Comparison of ENCODE assay signal across 1 cellular context in genomic region chr1:61742620-61743431, GRCh38.
TF ChIP-seq lines count a peak whose summit lies in the region.

No MANE protein-coding gene starts in this region.

TF ChIP-seq in HepG2, 621 proteins besides CTCF, POLR2A, EP300 and RAD21 (continued from another document and continues in another):
- TF ChIP-seq, protein P1, sequence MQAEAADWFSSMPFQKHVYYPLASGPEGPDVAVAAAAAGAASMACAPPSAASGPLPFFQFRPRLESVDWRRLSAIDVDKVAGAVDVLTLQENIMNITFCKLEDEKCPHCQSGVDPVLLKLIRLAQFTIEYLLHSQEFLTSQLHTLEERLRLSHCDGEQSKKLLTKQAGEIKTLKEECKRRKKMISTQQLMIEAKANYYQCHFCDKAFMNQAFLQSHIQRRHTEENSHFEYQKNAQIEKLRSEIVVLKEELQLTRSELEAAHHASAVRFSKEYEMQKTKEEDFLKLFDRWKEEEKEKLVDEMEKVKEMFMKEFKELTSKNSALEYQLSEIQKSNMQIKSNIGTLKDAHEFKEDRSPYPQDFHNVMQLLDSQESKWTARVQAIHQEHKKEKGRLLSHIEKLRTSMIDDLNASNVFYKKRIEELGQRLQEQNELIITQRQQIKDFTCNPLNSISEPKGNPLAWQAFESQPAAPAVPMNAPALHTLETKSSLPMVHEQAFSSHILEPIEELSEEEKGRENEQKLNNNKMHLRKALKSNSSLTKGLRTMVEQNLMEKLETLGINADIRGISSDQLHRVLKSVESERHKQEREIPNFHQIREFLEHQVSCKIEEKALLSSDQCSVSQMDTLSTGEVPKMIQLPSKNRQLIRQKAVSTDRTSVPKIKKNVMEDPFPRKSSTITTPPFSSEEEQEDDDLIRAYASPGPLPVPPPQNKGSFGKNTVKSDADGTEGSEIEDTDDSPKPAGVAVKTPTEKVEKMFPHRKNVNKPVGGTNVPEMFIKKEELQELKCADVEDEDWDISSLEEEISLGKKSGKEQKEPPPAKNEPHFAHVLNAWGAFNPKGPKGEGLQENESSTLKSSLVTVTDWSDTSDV (CRISPR knock-in tag; IDR thresholded peaks at IDR 0.05) = no peak
- TF ChIP-seq, protein P2, sequence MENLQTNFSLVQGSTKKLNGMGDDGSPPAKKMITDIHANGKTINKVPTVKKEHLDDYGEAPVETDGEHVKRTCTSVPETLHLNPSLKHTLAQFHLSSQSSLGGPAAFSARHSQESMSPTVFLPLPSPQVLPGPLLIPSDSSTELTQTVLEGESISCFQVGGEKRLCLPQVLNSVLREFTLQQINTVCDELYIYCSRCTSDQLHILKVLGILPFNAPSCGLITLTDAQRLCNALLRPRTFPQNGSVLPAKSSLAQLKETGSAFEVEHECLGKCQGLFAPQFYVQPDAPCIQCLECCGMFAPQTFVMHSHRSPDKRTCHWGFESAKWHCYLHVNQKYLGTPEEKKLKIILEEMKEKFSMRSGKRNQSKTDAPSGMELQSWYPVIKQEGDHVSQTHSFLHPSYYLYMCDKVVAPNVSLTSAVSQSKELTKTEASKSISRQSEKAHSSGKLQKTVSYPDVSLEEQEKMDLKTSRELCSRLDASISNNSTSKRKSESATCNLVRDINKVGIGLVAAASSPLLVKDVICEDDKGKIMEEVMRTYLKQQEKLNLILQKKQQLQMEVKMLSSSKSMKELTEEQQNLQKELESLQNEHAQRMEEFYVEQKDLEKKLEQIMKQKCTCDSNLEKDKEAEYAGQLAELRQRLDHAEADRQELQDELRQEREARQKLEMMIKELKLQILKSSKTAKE (CRISPR knock-in tag; IDR thresholded peaks at IDR 0.05; ENCODE audit: borderline replicate concordance) = no peak
- TF ChIP-seq ZNF468 (CRISPR knock-in tag; IDR thresholded peaks at IDR 0.05) = no peak
- no peak for TF ChIP-seq RFX1 (IDR thresholded peaks at IDR 0.05)
- TF ChIP-seq, protein P3, sequence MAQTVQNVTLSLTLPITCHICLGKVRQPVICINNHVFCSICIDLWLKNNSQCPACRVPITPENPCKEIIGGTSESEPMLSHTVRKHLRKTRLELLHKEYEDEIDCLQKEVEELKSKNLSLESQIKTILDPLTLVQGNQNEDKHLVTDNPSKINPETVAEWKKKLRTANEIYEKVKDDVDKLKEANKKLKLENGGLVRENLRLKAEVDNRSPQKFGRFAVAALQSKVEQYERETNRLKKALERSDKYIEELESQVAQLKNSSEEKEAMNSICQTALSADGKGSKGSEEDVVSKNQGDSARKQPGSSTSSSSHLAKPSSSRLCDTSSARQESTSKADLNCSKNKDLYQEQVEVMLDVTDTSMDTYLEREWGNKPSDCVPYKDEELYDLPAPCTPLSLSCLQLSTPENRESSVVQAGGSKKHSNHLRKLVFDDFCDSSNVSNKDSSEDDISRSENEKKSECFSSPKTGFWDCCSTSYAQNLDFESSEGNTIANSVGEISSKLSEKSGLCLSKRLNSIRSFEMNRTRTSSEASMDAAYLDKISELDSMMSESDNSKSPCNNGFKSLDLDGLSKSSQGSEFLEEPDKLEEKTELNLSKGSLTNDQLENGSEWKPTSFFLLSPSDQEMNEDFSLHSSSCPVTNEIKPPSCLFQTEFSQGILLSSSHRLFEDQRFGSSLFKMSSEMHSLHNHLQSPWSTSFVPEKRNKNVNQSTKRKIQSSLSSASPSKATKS (CRISPR knock-in tag; IDR thresholded peaks at IDR 0.05) = no peak
- 0 out of 2 replicates have a peak, but pooled peaks have one; percentile 24 for TF ChIP-seq NFE2L1 (CRISPR knock-in tag; IDR thresholded peaks at IDR 0.05; ENCODE audit: borderline replicate concordance)
- TF ChIP-seq ZNF253 (CRISPR knock-in tag; IDR thresholded peaks at IDR 0.05; ENCODE audit: borderline replicate concordance) = no peak
- peak; percentile 55 for TF ChIP-seq UBTF (CRISPR knock-in tag; IDR thresholded peaks at IDR 0.05)
- no peak for TF ChIP-seq MTF2 (CRISPR knock-in tag; IDR thresholded peaks at IDR 0.05; ENCODE audit: borderline replicate concordance)
- TF ChIP-seq PRPF4 (IDR thresholded peaks at IDR 0.05; ENCODE audit: low read depth, low read length, poor library complexity, severe bottlenecking) = no peak
- TF ChIP-seq, protein P4, sequence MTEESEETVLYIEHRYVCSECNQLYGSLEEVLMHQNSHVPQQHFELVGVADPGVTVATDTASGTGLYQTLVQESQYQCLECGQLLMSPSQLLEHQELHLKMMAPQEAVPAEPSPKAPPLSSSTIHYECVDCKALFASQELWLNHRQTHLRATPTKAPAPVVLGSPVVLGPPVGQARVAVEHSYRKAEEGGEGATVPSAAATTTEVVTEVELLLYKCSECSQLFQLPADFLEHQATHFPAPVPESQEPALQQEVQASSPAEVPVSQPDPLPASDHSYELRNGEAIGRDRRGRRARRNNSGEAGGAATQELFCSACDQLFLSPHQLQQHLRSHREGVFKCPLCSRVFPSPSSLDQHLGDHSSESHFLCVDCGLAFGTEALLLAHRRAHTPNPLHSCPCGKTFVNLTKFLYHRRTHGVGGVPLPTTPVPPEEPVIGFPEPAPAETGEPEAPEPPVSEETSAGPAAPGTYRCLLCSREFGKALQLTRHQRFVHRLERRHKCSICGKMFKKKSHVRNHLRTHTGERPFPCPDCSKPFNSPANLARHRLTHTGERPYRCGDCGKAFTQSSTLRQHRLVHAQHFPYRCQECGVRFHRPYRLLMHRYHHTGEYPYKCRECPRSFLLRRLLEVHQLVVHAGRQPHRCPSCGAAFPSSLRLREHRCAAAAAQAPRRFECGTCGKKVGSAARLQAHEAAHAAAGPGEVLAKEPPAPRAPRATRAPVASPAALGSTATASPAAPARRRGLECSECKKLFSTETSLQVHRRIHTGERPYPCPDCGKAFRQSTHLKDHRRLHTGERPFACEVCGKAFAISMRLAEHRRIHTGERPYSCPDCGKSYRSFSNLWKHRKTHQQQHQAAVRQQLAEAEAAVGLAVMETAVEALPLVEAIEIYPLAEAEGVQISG (CRISPR knock-in tag; IDR thresholded peaks at IDR 0.05) = peak; percentile 12; the same call in 1 of the 2 replicates
- TF ChIP-seq ZFP36 (IDR thresholded peaks at IDR 0.05; ENCODE audit: borderline replicate concordance, low read depth, low read length, partially characterized antibody) = no peak
- no peak for TF ChIP-seq MLLT10 (CRISPR knock-in tag; IDR thresholded peaks at IDR 0.05)
- no peak for TF ChIP-seq ZNF138 (CRISPR knock-in tag; IDR thresholded peaks at IDR 0.05; ENCODE audit: low read depth)
- no peak for TF ChIP-seq BRF2 (CRISPR knock-in tag; IDR thresholded peaks at IDR 0.05)
- TF ChIP-seq ZNF34 (CRISPR knock-in tag; IDR thresholded peaks at IDR 0.05; ENCODE audit: borderline replicate concordance) = no peak
- no peak for TF ChIP-seq NR0B2 (CRISPR knock-in tag; IDR thresholded peaks at IDR 0.05)
- TF ChIP-seq CENPX (CRISPR knock-in tag; IDR thresholded peaks at IDR 0.05) = no peak
- peak; percentile 0 for TF ChIP-seq YY1 (IDR thresholded peaks at IDR 0.05; ENCODE audit: insufficient read depth, insufficient replicate concordance, low read depth, low read length)
- TF ChIP-seq ZNF44 (CRISPR knock-in tag; IDR thresholded peaks at IDR 0.05) = no peak
- TF ChIP-seq ZBTB44 (CRISPR knock-in tag; IDR thresholded peaks at IDR 0.05) = no peak
- TF ChIP-seq ZNF687 (CRISPR knock-in tag; IDR thresholded peaks at IDR 0.05) = peak; percentile 69
- TF ChIP-seq CAMTA2 (CRISPR knock-in tag; IDR thresholded peaks at IDR 0.05; ENCODE audit: borderline replicate concordance) = 0 out of 2 replicates have a peak, but pooled peaks have one; percentile 43
- no peak for TF ChIP-seq ZNF570 (CRISPR knock-in tag; IDR thresholded peaks at IDR 0.05; ENCODE audit: borderline replicate concordance)
- no peak for TF ChIP-seq NFE2 (CRISPR knock-in tag; IDR thresholded peaks at IDR 0.05)
- no peak for TF ChIP-seq RELA (CRISPR knock-in tag; IDR thresholded peaks at IDR 0.05)
- TF ChIP-seq ZNF263 (CRISPR knock-in tag; IDR thresholded peaks at IDR 0.05) = no peak
- no peak for TF ChIP-seq CC2D1A (CRISPR knock-in tag; IDR thresholded peaks at IDR 0.05)
- 0 out of 2 replicates have a peak, but pooled peaks have one; percentile 4 for TF ChIP-seq HDAC1 (CRISPR knock-in tag; IDR thresholded peaks at IDR 0.05)
- peak; percentile 18; the same call in 1 of the 2 replicates for TF ChIP-seq ZNF709 (CRISPR knock-in tag; IDR thresholded peaks at IDR 0.05)
- TF ChIP-seq RBFOX2 (IDR thresholded peaks at IDR 0.05; ENCODE audit: low read depth, low read length) = peak; percentile 65
- TF ChIP-seq, protein P5, sequence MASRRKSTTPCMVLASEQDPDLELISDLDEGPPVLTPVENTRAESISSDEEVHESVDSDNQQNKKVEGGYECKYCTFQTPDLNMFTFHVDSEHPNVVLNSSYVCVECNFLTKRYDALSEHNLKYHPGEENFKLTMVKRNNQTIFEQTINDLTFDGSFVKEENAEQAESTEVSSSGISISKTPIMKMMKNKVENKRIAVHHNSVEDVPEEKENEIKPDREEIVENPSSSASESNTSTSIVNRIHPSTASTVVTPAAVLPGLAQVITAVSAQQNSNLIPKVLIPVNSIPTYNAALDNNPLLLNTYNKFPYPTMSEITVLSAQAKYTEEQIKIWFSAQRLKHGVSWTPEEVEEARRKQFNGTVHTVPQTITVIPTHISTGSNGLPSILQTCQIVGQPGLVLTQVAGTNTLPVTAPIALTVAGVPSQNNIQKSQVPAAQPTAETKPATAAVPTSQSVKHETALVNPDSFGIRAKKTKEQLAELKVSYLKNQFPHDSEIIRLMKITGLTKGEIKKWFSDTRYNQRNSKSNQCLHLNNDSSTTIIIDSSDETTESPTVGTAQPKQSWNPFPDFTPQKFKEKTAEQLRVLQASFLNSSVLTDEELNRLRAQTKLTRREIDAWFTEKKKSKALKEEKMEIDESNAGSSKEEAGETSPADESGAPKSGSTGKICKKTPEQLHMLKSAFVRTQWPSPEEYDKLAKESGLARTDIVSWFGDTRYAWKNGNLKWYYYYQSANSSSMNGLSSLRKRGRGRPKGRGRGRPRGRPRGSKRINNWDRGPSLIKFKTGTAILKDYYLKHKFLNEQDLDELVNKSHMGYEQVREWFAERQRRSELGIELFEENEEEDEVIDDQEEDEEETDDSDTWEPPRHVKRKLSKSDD (CRISPR knock-in tag; IDR thresholded peaks at IDR 0.05; ENCODE audit: low read depth) = no peak
- TF ChIP-seq GPN1 (CRISPR knock-in tag; IDR thresholded peaks at IDR 0.05; ENCODE audit: borderline replicate concordance) = no peak
- no peak for TF ChIP-seq ZNF10 (CRISPR knock-in tag; IDR thresholded peaks at IDR 0.05; ENCODE audit: borderline replicate concordance, low read depth)
